10 cellular contexts compared by ENCODE assay signal in the genomic region with DNA sequence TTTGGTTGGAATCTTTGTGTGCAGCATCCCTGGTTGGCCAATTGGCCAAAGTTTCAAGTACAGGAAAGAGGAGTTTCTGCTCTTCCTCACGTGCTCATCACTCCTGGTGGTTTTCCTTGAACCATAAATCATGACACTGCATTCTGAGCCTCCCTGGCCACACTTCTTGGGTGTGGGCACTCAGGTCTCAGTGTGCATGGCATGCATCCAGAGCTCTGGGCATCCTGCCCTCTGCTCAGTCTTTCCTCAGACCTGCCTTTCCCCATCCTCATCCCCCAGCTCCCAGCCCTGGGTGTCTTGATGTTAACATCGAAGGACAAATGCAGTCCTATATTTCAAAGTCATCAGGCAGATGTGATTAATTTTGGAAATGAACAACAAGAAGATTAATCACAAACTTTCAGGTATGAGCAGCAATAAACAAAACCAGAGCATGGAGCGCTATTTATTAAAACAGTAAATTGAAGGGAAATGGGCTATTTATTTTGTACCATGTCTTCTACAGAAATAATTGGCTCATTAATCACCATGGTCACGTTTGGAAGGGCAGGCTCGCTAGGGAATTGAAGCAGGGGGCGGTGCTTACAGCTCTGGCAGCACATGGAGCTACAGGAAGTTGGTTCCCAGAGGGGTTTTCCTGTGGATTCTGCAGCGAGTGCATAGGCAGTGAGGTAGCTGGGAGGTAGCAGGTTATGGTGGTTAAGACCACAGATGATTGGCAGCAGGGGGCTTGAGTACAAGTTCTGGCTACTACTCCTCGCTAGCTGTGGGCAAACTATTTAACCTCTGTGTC.
DNase-seq lines count a peak whose midpoint lies in the region; ATAC-seq and TF ChIP-seq lines count a peak whose summit lies in the region.
"Had no signal": no experiment of that assay in that cellular context is flagged by ENCODE, and none has a peak within 500 bp of the region (broad histone marks: within the 10 kb centered on the region; RNA-seq: fewer than 3 reads in every experiment).

No MANE protein-coding gene starts in this region.

- no peak overlapping the region for H3K23ac ChIP-seq in mesendoderm (ENCODE audit: low read length)

- no peaks in the 10 kb centered on the region for H3K79me2 ChIP-seq in mesendoderm (ENCODE audit: control insufficient read depth, insufficient read depth, low read length)

- no peak overlapping the region for H2BK5ac ChIP-seq in mesendoderm (ENCODE audit: low read length)

- H3K9me3 Mint-ChIP-seq in WTC11: no peaks in the 10 kb centered on the region
- H3K9me3 Mint-ChIP-seq: activated T-cell treated with anti-CD3 and anti-CD28 coated beads, Interleukin-2, amount 50 U/mL, for 24 hours had no signal

- DNase-seq in G401 (ENCODE audit: low spot score) (peak; percentile 39), NCI-H1930 (lab: John Stamatoyannopoulos, UW) (peak; percentile 50 to 54), WTC11 (ENCODE audit: low spot score) (no peak), mesendoderm (peak; percentile 56), NOMO-1 treated with dmso at 0.1 percent for 144 hours (lab: John Stamatoyannopoulos, UW; ENCODE audit: unreplicated experiment) (no peak)
- DNase-seq in stimulated activated CD4-positive, alpha-beta T cell treated with anti-CD3 and anti-CD28 coated beads, Interleukin-4, amount 100 ng/mL, for 1 hour: no peak
- DNase-seq: activated T-cell treated with anti-CD3 and anti-CD28 coated beads, Interleukin-2, amount 50 U/mL, for 24 hours; nucleus accumbens had no signal

- H3K79me1 ChIP-seq in mesendoderm (ENCODE audit: low read length): no peaks in the 10 kb centered on the region

- ATAC-seq in WTC11: peak; percentile 29; the same call in 1 of the 2 replicates
- no peak for ATAC-seq in HG02973 (IDR thresholded peaks at IDR 0.05; ENCODE audit: unreplicated experiment)
- ATAC-seq: left lobe of liver had no signal

- TF ChIP-seq CTCF in WTC11 (IDR thresholded peaks at IDR 0.05): no peak

- no peak overlapping the region for H2BK120ac ChIP-seq in mesendoderm (ENCODE audit: low read depth, low read length)

- H3K27ac Mint-ChIP-seq in WTC11: no peak overlapping the region
- H3K27ac Mint-ChIP-seq: activated T-cell treated with anti-CD3 and anti-CD28 coated beads, Interleukin-2, amount 50 U/mL, for 24 hours had no signal

- POLR2A ChIA-PET in WTC11 (lab: Charles Lee): no interaction called here

- H3K36me3 ChIP-seq in mesendoderm (ENCODE audit: control insufficient read depth, insufficient read depth, low read length): no peaks in the 10 kb centered on the region

- no CpG with 5 or more reads among the region's 8 CpGs for WGBS in mesendoderm (ENCODE audit: extremely low coverage, insufficient coverage, low lambda C conversion rate)

- H3K36me3 Mint-ChIP-seq in WTC11: no peaks in the 10 kb centered on the region

- no peaks in the 10 kb centered on the region for H3K27me3 ChIP-seq in mesendoderm (ENCODE audit: insufficient read depth, low read length, poor library complexity)

- H3K4me1 Mint-ChIP-seq in WTC11: peaks cover 18% of the 10 kb centered on the region

- CTCF ChIA-PET in WTC11 (lab: Charles Lee): interaction anchor here (3.2 kb wide), 1 partner anchor 236 kb away, joined by 23 read pairs; no protein-coding TSS in a partner anchor

- H4K5ac ChIP-seq in mesendoderm (ENCODE audit: low read length): no peak overlapping the region

- H3K56ac ChIP-seq in mesendoderm (ENCODE audit: low read length): no peak overlapping the region

- H3K18ac ChIP-seq in mesendoderm (ENCODE audit: low read length): no peak overlapping the region

- H3K4me1 ChIP-seq in mesendoderm (ENCODE audit: control insufficient read depth, low read depth, low read length): no peaks in the 10 kb centered on the region

- no peak overlapping the region for H2AK5ac ChIP-seq in mesendoderm (ENCODE audit: low read length)

- H3K9ac ChIP-seq in mesendoderm (ENCODE audit: low read length): no peak overlapping the region

- H3K4me3 Mint-ChIP-seq in WTC11: no peak overlapping the region
- H3K4me3 Mint-ChIP-seq: activated T-cell treated with anti-CD3 and anti-CD28 coated beads, Interleukin-2, amount 50 U/mL, for 24 hours had no signal

- no peak overlapping the region for H2BK15ac ChIP-seq in mesendoderm (replicated peaks; ENCODE audit: low read depth)

- H3K4me3 ChIP-seq in mesendoderm (ENCODE audit: low read length): no peak overlapping the region

- H3K4ac ChIP-seq in mesendoderm (ENCODE audit: low read depth, low read length): no peak overlapping the region

- no peaks in the 10 kb centered on the region; the same call in 1 of the 2 replicates for H3K27me3 Mint-ChIP-seq in WTC11 (ENCODE audit: low read depth)

- H4K8ac ChIP-seq in mesendoderm (ENCODE audit: low read depth, low read length): no peak overlapping the region

- no peak overlapping the region for H3K4me2 ChIP-seq in mesendoderm (ENCODE audit: low read length)

- in situ Hi-C loops in G401 (cut with HindIII; ENCODE audit: low sequenced_read_pairs): no loop called here

- H3K27ac ChIP-seq in mesendoderm (ENCODE audit: low read depth, low read length): no peak overlapping the region

TF ChIP-seq in WTC11, 78 proteins besides CTCF, POLR2A, EP300 and RAD21:
- TF ChIP-seq ZNF263 (CRISPR knock-in tag; IDR thresholded peaks at IDR 0.05; ENCODE audit: low read depth): no peak
- no peak for TF ChIP-seq SOX15 (CRISPR knock-in tag; IDR thresholded peaks at IDR 0.05)
- no peak for TF ChIP-seq RORB (CRISPR knock-in tag; IDR thresholded peaks at IDR 0.05)
- TF ChIP-seq KAT7 (CRISPR knock-in tag; IDR thresholded peaks at IDR 0.05; ENCODE audit: borderline replicate concordance): no peak
- TF ChIP-seq GTF2I (CRISPR knock-in tag; conservative IDR thresholded peaks at IDR 0.05): no peak
- TF ChIP-seq CBFB (CRISPR knock-in tag; IDR thresholded peaks at IDR 0.05; ENCODE audit: low read depth): no peak
- no peak for TF ChIP-seq ZNF396 (CRISPR knock-in tag; IDR thresholded peaks at IDR 0.05; ENCODE audit: borderline replicate concordance)
- no peak for TF ChIP-seq ATF2 (CRISPR knock-in tag; IDR thresholded peaks at IDR 0.05; ENCODE audit: borderline replicate concordance, low read depth)
- no peak for TF ChIP-seq NFYB (CRISPR knock-in tag; conservative IDR thresholded peaks at IDR 0.05; ENCODE audit: low read depth)
- TF ChIP-seq NFE2L1 (CRISPR knock-in tag; IDR thresholded peaks at IDR 0.05): no peak
- TF ChIP-seq MAX (CRISPR knock-in tag; IDR thresholded peaks at IDR 0.05): no peak

Comparison
In these comparisons a context has a peak if more than half of its experiments do, and no peak if none do; other contexts are left out.
1. DNase-seq: peak in G401 (single experiment), NCI-H1930 (2 of 2) and mesendoderm (single experiment); none in WTC11 (single experiment), stimulated activated CD4-positive, alpha-beta T cell treated with anti-CD3 and anti-CD28 coated beads, Interleukin-4, amount 100 ng/mL, for 1 hour (single experiment) and NOMO-1 treated with dmso at 0.1 percent for 144 hours (single experiment).